In the genomic region with DNA sequence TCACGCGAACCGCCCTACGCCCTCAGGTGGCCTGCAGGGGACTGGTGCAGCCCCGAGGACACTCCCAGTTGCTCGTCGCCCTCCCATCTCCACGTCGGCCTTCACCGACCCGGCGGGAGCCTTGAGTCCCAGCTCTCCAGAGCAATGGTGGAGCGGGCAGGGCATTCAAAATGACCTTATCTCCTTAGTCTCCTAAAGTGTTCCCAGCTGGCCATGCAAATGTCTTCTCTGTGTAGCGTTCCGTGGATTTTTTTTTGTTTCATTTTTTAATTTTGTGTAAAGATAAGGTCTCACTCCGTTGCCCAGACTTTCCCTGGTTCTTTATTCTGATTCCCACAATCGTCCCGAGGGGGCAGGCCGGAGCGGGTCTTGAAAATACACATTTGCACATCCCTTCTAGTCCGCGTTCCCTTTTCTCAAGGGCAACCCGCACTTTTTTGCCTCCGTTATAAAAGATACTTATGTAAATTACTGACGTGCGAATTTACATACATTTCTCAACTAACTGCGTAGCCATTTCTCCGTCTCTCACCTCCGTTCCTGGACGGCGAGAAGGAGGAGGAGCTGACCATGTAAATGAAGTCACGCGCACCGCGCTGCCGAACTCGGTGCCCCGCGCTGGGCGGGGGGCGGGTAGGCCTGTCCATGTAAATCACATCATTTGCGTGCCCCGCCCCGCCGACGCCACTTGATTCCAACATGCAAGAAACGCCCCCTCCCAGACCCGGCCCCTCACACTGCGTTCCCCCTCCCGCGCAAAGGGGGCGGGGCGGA, we compare ENCODE assay signal across 1 cellular context.
A peak's percentile ranks its signal among the peaks of the same experiment; 100 is the strongest.
TF ChIP-seq lines count a peak whose summit lies in the region.

No MANE protein-coding gene starts in this region.

TF ChIP-seq in HepG2, 621 proteins besides CTCF, POLR2A, EP300 and RAD21 (continued from another document and continues in another):
- TF ChIP-seq ZNF10 (CRISPR knock-in tag; IDR thresholded peaks at IDR 0.05; ENCODE audit: borderline replicate concordance, low read depth) (no peak), HDAC1 (CRISPR knock-in tag; IDR thresholded peaks at IDR 0.05) (peak; percentile 78), JUN (CRISPR knock-in tag; IDR thresholded peaks at IDR 0.05) (peak; percentile 12; the same call in 1 of the 2 replicates), FOXA3 (CRISPR knock-in tag; IDR thresholded peaks at IDR 0.05) (peak; percentile 55), SAFB2 (CRISPR knock-in tag; IDR thresholded peaks at IDR 0.05; ENCODE audit: borderline replicate concordance, low read depth) (peak; percentile 47; the same call in 1 of the 2 replicates), HNRNPLL (IDR thresholded peaks at IDR 0.05; ENCODE audit: low read depth, low read length, poor library complexity, severe bottlenecking) (peak; percentile 78), ZBTB21 (CRISPR knock-in tag; IDR thresholded peaks at IDR 0.05) (0 out of 2 replicates have a peak, but pooled peaks have one; percentile 3), ZNF605 (CRISPR knock-in tag; IDR thresholded peaks at IDR 0.05) (peak; percentile 71; the same call in 1 of the 2 replicates), RAD51 (IDR thresholded peaks at IDR 0.05; ENCODE audit: borderline replicate concordance) (no peak), ZNF616 (CRISPR knock-in tag; IDR thresholded peaks at IDR 0.05; ENCODE audit: low read depth) (no peak), GABPB1 (CRISPR knock-in tag; IDR thresholded peaks at IDR 0.05) (peak; percentile 42), MAZ (IDR thresholded peaks at IDR 0.05; ENCODE audit: borderline replicate concordance, low read depth, low read length) (peak; percentile 98), MAZ (CRISPR knock-in tag; IDR thresholded peaks at IDR 0.05; ENCODE audit: low read depth) (no peak; the same call in 1 of the 2 replicates), ELF3 (CRISPR knock-in tag; IDR thresholded peaks at IDR 0.05) (no peak), ATAD3A (CRISPR knock-in tag; IDR thresholded peaks at IDR 0.05) (no peak), ZNF550 (CRISPR knock-in tag; IDR thresholded peaks at IDR 0.05; ENCODE audit: borderline replicate concordance) (0 out of 2 replicates have a peak, but pooled peaks have one; percentile 40), ZNF530 (CRISPR knock-in tag; IDR thresholded peaks at IDR 0.05; ENCODE audit: low read depth) (no peak), MBNL3 (CRISPR knock-in tag; conservative IDR thresholded peaks at IDR 0.05) (no peak), ZNF724P (CRISPR knock-in tag; IDR thresholded peaks at IDR 0.05; ENCODE audit: borderline replicate concordance) (no peak), ZNF577 (CRISPR knock-in tag; IDR thresholded peaks at IDR 0.05; ENCODE audit: borderline replicate concordance, low read depth) (no peak), ZNF788 (CRISPR knock-in tag; IDR thresholded peaks at IDR 0.05; ENCODE audit: borderline replicate concordance) (peak; percentile 52; the same call in 1 of the 2 replicates), ZNF30 (CRISPR knock-in tag; IDR thresholded peaks at IDR 0.05) (no peak), LCORL (IDR thresholded peaks at IDR 0.05) (no peak), LCORL (CRISPR knock-in tag; IDR thresholded peaks at IDR 0.05) (no peak; the same call in 1 of the 2 replicates), CHD4 (IDR thresholded peaks at IDR 0.05; ENCODE audit: borderline replicate concordance, low read length) (no peak)
- TF ChIP-seq, protein P1, sequence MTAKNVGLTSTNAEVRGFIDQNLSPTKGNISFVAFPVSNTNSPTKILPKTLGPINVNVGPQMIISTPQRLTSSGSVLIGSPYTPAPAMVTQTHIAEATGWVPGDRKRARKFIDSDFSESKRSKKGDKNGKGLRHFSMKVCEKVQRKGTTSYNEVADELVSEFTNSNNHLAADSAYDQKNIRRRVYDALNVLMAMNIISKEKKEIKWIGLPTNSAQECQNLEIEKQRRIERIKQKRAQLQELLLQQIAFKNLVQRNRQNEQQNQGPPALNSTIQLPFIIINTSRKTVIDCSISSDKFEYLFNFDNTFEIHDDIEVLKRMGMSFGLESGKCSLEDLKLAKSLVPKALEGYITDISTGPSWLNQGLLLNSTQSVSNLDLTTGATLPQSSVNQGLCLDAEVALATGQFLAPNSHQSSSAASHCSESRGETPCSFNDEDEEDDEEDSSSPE (CRISPR knock-in tag; IDR thresholded peaks at IDR 0.05) = peak; percentile 63
- TF ChIP-seq, protein P2, sequence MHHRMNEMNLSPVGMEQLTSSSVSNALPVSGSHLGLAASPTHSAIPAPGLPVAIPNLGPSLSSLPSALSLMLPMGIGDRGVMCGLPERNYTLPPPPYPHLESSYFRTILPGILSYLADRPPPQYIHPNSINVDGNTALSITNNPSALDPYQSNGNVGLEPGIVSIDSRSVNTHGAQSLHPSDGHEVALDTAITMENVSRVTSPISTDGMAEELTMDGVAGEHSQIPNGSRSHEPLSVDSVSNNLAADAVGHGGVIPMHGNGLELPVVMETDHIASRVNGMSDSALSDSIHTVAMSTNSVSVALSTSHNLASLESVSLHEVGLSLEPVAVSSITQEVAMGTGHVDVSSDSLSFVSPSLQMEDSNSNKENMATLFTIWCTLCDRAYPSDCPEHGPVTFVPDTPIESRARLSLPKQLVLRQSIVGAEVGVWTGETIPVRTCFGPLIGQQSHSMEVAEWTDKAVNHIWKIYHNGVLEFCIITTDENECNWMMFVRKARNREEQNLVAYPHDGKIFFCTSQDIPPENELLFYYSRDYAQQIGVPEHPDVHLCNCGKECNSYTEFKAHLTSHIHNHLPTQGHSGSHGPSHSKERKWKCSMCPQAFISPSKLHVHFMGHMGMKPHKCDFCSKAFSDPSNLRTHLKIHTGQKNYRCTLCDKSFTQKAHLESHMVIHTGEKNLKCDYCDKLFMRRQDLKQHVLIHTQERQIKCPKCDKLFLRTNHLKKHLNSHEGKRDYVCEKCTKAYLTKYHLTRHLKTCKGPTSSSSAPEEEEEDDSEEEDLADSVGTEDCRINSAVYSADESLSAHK (CRISPR knock-in tag; IDR thresholded peaks at IDR 0.05; ENCODE audit: borderline replicate concordance) = no peak
- TF ChIP-seq, protein P3, sequence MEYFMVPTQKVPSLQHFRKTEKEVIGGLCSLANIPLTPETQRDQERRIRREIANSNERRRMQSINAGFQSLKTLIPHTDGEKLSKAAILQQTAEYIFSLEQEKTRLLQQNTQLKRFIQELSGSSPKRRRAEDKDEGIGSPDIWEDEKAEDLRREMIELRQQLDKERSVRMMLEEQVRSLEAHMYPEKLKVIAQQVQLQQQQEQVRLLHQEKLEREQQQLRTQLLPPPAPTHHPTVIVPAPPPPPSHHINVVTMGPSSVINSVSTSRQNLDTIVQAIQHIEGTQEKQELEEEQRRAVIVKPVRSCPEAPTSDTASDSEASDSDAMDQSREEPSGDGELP (IDR thresholded peaks at IDR 0.05; ENCODE audit: borderline replicate concordance, low read depth) = no peak
- TF ChIP-seq, protein P4, sequence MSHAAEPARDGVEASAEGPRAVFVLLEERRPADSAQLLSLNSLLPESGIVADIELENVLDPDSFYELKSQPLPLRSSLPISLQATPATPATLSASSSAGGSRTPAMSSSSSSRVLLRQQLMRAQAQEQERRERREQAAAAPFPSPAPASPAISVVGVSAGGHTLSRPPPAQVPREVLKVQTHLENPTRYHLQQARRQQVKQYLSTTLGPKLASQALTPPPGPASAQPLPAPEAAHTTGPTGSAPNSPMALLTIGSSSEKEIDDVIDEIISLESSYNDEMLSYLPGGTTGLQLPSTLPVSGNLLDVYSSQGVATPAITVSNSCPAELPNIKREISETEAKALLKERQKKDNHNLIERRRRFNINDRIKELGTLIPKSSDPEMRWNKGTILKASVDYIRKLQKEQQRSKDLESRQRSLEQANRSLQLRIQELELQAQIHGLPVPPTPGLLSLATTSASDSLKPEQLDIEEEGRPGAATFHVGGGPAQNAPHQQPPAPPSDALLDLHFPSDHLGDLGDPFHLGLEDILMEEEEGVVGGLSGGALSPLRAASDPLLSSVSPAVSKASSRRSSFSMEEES (CRISPR knock-in tag; IDR thresholded peaks at IDR 0.05) = peak; percentile 79
- TF ChIP-seq, protein P5, sequence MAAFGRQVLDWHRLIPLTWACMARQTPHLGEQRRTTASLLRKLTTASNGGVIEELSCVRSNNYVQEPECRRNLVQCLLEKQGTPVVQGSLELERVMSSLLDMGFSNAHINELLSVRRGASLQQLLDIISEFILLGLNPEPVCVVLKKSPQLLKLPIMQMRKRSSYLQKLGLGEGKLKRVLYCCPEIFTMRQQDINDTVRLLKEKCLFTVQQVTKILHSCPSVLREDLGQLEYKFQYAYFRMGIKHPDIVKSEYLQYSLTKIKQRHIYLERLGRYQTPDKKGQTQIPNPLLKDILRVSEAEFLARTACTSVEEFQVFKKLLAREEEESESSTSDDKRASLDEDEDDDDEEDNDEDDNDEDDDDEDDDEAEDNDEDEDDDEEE (CRISPR knock-in tag; IDR thresholded peaks at IDR 0.05) = no peak
- TF ChIP-seq, protein P6, sequence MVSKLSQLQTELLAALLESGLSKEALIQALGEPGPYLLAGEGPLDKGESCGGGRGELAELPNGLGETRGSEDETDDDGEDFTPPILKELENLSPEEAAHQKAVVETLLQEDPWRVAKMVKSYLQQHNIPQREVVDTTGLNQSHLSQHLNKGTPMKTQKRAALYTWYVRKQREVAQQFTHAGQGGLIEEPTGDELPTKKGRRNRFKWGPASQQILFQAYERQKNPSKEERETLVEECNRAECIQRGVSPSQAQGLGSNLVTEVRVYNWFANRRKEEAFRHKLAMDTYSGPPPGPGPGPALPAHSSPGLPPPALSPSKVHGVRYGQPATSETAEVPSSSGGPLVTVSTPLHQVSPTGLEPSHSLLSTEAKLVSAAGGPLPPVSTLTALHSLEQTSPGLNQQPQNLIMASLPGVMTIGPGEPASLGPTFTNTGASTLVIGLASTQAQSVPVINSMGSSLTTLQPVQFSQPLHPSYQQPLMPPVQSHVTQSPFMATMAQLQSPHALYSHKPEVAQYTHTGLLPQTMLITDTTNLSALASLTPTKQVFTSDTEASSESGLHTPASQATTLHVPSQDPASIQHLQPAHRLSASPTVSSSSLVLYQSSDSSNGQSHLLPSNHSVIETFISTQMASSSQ (IDR thresholded peaks at IDR 0.05; ENCODE audit: low read depth) = 0 out of 2 replicates have a peak, but pooled peaks have one; percentile 6
- TF ChIP-seq, protein P6 (CRISPR knock-in tag; IDR thresholded peaks at IDR 0.05; ENCODE audit: borderline replicate concordance) = no peak; the same call in 1 of the 2 replicates
- TF ChIP-seq, protein P7, sequence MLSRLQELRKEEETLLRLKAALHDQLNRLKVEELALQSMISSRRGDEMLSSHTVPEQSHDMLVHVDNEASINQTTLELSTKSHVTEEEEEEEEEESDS (CRISPR knock-in tag; IDR thresholded peaks at IDR 0.05; ENCODE audit: borderline replicate concordance) = peak; percentile 84
- TF ChIP-seq, protein P8, sequence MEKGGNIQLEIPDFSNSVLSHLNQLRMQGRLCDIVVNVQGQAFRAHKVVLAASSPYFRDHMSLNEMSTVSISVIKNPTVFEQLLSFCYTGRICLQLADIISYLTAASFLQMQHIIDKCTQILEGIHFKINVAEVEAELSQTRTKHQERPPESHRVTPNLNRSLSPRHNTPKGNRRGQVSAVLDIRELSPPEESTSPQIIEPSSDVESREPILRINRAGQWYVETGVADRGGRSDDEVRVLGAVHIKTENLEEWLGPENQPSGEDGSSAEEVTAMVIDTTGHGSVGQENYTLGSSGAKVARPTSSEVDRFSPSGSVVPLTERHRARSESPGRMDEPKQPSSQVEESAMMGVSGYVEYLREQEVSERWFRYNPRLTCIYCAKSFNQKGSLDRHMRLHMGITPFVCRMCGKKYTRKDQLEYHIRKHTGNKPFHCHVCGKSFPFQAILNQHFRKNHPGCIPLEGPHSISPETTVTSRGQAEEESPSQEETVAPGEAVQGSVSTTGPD (CRISPR knock-in tag; IDR thresholded peaks at IDR 0.05) = no peak
- TF ChIP-seq, protein P9, sequence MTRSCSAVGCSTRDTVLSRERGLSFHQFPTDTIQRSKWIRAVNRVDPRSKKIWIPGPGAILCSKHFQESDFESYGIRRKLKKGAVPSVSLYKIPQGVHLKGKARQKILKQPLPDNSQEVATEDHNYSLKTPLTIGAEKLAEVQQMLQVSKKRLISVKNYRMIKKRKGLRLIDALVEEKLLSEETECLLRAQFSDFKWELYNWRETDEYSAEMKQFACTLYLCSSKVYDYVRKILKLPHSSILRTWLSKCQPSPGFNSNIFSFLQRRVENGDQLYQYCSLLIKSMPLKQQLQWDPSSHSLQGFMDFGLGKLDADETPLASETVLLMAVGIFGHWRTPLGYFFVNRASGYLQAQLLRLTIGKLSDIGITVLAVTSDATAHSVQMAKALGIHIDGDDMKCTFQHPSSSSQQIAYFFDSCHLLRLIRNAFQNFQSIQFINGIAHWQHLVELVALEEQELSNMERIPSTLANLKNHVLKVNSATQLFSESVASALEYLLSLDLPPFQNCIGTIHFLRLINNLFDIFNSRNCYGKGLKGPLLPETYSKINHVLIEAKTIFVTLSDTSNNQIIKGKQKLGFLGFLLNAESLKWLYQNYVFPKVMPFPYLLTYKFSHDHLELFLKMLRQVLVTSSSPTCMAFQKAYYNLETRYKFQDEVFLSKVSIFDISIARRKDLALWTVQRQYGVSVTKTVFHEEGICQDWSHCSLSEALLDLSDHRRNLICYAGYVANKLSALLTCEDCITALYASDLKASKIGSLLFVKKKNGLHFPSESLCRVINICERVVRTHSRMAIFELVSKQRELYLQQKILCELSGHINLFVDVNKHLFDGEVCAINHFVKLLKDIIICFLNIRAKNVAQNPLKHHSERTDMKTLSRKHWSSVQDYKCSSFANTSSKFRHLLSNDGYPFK (CRISPR knock-in tag; IDR thresholded peaks at IDR 0.05; ENCODE audit: borderline replicate concordance) = peak; percentile 62; the same call in 1 of the 2 replicates
- TF ChIP-seq, protein P10, sequence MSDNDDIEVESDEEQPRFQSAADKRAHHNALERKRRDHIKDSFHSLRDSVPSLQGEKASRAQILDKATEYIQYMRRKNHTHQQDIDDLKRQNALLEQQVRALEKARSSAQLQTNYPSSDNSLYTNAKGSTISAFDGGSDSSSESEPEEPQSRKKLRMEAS (IDR thresholded peaks at IDR 0.05) = peak; percentile 93; the same call in 1 of the 2 replicates
- TF ChIP-seq, protein P11, sequence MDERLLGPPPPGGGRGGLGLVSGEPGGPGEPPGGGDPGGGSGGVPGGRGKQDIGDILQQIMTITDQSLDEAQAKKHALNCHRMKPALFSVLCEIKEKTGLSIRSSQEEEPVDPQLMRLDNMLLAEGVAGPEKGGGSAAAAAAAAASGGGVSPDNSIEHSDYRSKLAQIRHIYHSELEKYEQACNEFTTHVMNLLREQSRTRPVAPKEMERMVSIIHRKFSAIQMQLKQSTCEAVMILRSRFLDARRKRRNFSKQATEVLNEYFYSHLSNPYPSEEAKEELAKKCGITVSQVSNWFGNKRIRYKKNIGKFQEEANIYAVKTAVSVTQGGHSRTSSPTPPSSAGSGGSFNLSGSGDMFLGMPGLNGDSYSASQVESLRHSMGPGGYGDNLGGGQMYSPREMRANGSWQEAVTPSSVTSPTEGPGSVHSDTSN (CRISPR knock-in tag; IDR thresholded peaks at IDR 0.05) = no peak
